Comparison of ENCODE assay signal across 25 cellular contexts in the genomic region with DNA sequence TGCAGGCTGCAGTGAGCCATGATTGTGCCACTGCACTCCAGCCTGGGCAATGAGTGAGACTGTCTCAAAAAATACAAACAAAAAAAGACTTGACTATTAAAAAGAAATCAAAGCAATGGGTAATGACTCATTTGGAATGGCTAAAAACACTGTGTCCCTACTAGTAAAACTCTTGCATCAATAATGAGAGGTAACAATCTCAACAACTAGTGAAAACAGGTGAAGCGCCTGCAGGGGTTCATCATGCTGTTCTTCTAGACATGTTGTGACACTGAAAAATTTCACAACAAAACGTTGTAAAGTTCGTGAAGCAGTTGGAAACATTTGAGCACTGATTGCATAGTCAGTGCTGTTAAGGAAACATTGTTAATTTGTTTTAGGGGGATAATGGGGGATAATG.
"Had no signal": no experiment of that assay in that cellular context is flagged by ENCODE, and none has a peak within 500 bp of the region (broad histone marks: within the 10 kb centered on the region; RNA-seq: fewer than 3 reads in every experiment).

No MANE protein-coding gene starts in this region.

- H3K27ac ChIP-seq: epithelial cell of prostate, gastrocnemius medialis, parathyroid adenoma, tibial nerve had no signal

- H3K4me3 ChIP-seq: gastrocnemius medialis, tibial nerve had no signal

- DNase-seq: activated CD4-positive, alpha-beta T cell treated with anti-CD3 and anti-CD28 coated beads for 36 hours; activated CD4-positive, CD25-positive, alpha-beta regulatory T cell; activated CD8-positive, alpha-beta memory T cell treated with anti-CD3 and anti-CD28 coated beads, Interleukin-2, amount 10 ng/mL, durations not matched to agents 7 days and 5 days; activated CD8-positive, alpha-beta T cell treated with anti-CD3 and anti-CD28 coated beads, Interleukin-2, amount 10 ng/mL, durations not matched to agents 7 days and 5 days; activated naive CD8-positive, alpha-beta T cell treated with anti-CD3 and anti-CD28 coated beads, Interleukin-2, amount 50 U/mL, for 24 hours; activated T-cell treated with anti-CD3 and anti-CD28 coated beads, Interleukin-2, amount 50 U/mL, for 48 hours; amygdala; dermis blood vessel endothelial cell; effector CD4-positive, alpha-beta T cell; gastrocnemius medialis; glutamatergic neuron; hippocampal formation; kidney; left colon; naive thymus-derived CD4-positive, alpha-beta T cell; nucleus accumbens; right cardiac atrium; stimulated activated CD4-positive, alpha-beta T cell treated with anti-CD3 and anti-CD28 coated beads, Interleukin-2, amount 100 ng/mL, for 48 hours; stimulated activated naive CD4-positive, alpha-beta T cell treated with Interleukin-2 at 50 U/mL for 16 hours had no signal

- H3K9me3 Mint-ChIP-seq: activated naive CD4-positive, alpha-beta T cell treated with anti-CD3 and anti-CD28 coated beads, Interleukin-2, amount 50 U/mL, for 24 hours; activated naive CD8-positive, alpha-beta T cell treated with anti-CD3 and anti-CD28 coated beads, Interleukin-2, amount 50 U/mL, for 24 hours; activated T-helper 2 cell treated with anti-CD3 and anti-CD28 coated beads, Interferon-gamma antibody, Interleukin-2, Interleukin-4, amounts not matched to agents 10 μg/mL and 5 μg/mL and 100 μg/mL, durations not matched to agents 14 hours and 24 hours and 36 hours; mesothelial cell of epicardium; naive thymus-derived CD4-positive, alpha-beta T cell had no signal

- ATAC-seq: activated CD4-positive, alpha-beta T cell treated with anti-CD3 and anti-CD28 coated beads for 36 hours; activated CD8-positive, alpha-beta memory T cell treated with anti-CD3 and anti-CD28 coated beads, Interleukin-2, amount 10 ng/mL, durations not matched to agents 7 days and 5 days; activated CD8-positive, alpha-beta T cell treated with anti-CD3 and anti-CD28 coated beads, Interleukin-2, amount 10 ng/mL, durations not matched to agents 7 days and 5 days; activated naive CD8-positive, alpha-beta T cell treated with anti-CD3 and anti-CD28 coated beads, Interleukin-2, amount 50 U/mL, for 24 hours; gastrocnemius medialis; left colon; naive thymus-derived CD4-positive, alpha-beta T cell; right cardiac atrium had no signal

- H3K36me3 Mint-ChIP-seq: activated CD8-positive, alpha-beta memory T cell treated with anti-CD3 and anti-CD28 coated beads, Interleukin-2, amount 10 ng/mL, durations not matched to agents 7 days and 5 days; activated naive CD4-positive, alpha-beta T cell treated with anti-CD3 and anti-CD28 coated beads, Interleukin-2, amount 50 U/mL, for 24 hours; mesothelial cell of epicardium; naive thymus-derived CD4-positive, alpha-beta T cell had no signal

- H3K79me2 ChIP-seq: parathyroid adenoma had no signal

- H3K4me1 Mint-ChIP-seq: activated CD4-positive, alpha-beta T cell treated with anti-CD3 and anti-CD28 coated beads for 36 hours; activated CD8-positive, alpha-beta memory T cell treated with anti-CD3 and anti-CD28 coated beads, Interleukin-2, amount 10 ng/mL, durations not matched to agents 7 days and 5 days; activated naive CD4-positive, alpha-beta T cell treated with anti-CD3 and anti-CD28 coated beads, Interleukin-2, amount 50 U/mL, for 24 hours; activated naive CD8-positive, alpha-beta T cell treated with anti-CD3 and anti-CD28 coated beads, Interleukin-2, amount 50 U/mL, for 24 hours; mesothelial cell of epicardium; naive thymus-derived CD4-positive, alpha-beta T cell had no signal

- H3K27ac Mint-ChIP-seq: activated CD4-positive, alpha-beta T cell treated with anti-CD3 and anti-CD28 coated beads for 36 hours; activated CD8-positive, alpha-beta memory T cell treated with anti-CD3 and anti-CD28 coated beads, Interleukin-2, amount 10 ng/mL, durations not matched to agents 7 days and 5 days; activated CD8-positive, alpha-beta T cell treated with anti-CD3 and anti-CD28 coated beads, Interleukin-2, amount 10 ng/mL, durations not matched to agents 7 days and 5 days; activated naive CD4-positive, alpha-beta T cell treated with anti-CD3 and anti-CD28 coated beads, Interleukin-2, amount 50 U/mL, for 24 hours; activated naive CD8-positive, alpha-beta T cell treated with anti-CD3 and anti-CD28 coated beads, Interleukin-2, amount 50 U/mL, for 24 hours; activated T-helper 2 cell treated with anti-CD3 and anti-CD28 coated beads, Interferon-gamma antibody, Interleukin-2, Interleukin-4, amounts not matched to agents 10 μg/mL and 5 μg/mL and 100 μg/mL, durations not matched to agents 14 hours and 24 hours and 36 hours; mesothelial cell of epicardium; naive thymus-derived CD4-positive, alpha-beta T cell had no signal

- H2AFZ ChIP-seq: parathyroid adenoma had no signal

- H3K4me3 Mint-ChIP-seq: activated CD4-positive, alpha-beta T cell treated with anti-CD3 and anti-CD28 coated beads for 36 hours; activated CD8-positive, alpha-beta memory T cell treated with anti-CD3 and anti-CD28 coated beads, Interleukin-2, amount 10 ng/mL, durations not matched to agents 7 days and 5 days; activated CD8-positive, alpha-beta T cell treated with anti-CD3 and anti-CD28 coated beads, Interleukin-2, amount 10 ng/mL, durations not matched to agents 7 days and 5 days; activated naive CD4-positive, alpha-beta T cell treated with anti-CD3 and anti-CD28 coated beads, Interleukin-2, amount 50 U/mL, for 24 hours; activated naive CD8-positive, alpha-beta T cell treated with anti-CD3 and anti-CD28 coated beads, Interleukin-2, amount 50 U/mL, for 24 hours; mesothelial cell of epicardium; naive thymus-derived CD4-positive, alpha-beta T cell had no signal

- H3K9ac ChIP-seq: parathyroid adenoma had no signal

- H3K4me1 ChIP-seq: gastrocnemius medialis, parathyroid adenoma, tibial nerve had no signal

- H3K9me3 ChIP-seq: gastrocnemius medialis, tibial nerve had no signal

- H3K36me3 ChIP-seq: gastrocnemius medialis, tibial nerve had no signal

- H3K27me3 Mint-ChIP-seq: activated naive CD4-positive, alpha-beta T cell treated with anti-CD3 and anti-CD28 coated beads, Interleukin-2, amount 50 U/mL, for 24 hours; activated naive CD8-positive, alpha-beta T cell treated with anti-CD3 and anti-CD28 coated beads, Interleukin-2, amount 50 U/mL, for 24 hours had no signal

- H3K27me3 ChIP-seq: gastrocnemius medialis, tibial nerve had no signal
